Comparison of ENCODE assay signal across 23 cellular contexts in genomic region chr17:8732406-8733065, GRCh38. TPM values are rescaled to one million over a fixed set of nuclear protein-coding genes. Genes with fewer than 3 reads are reported as not detected.
"Had no signal": no experiment of that assay in that cellular context is flagged by ENCODE, and none has a peak within 500 bp of the region (broad histone marks: within the 10 kb centered on the region; RNA-seq: fewer than 3 reads in every experiment).

No MANE protein-coding gene starts in this region.

- H3K4me3 Mint-ChIP-seq: activated B cell treated with CpG ODN at 0.5 μM for 24 hours; activated CD4-positive, alpha-beta T cell treated with anti-CD3 and anti-CD28 coated beads, Interleukin-2, amount 10 ng/mL, durations not matched to agents 24 days and 14 days; activated naive CD8-positive, alpha-beta T cell; nephron had no signal

- DNase-seq: activated B cell treated with CpG ODN at 0.5 μM for 24 hours; activated CD4-positive, alpha-beta T cell treated with anti-CD3 and anti-CD28 coated beads, Interleukin-2, amount 10 ng/mL, durations not matched to agents 24 days and 14 days; activated gamma-delta T cell treated with Interleukin-2 at 50 U/mL for 16 hours; glutamatergic neuron; hypothalamus; right cardiac atrium; small intestine; stimulated activated CD4-positive, alpha-beta T cell treated with anti-CD3 and anti-CD28 coated beads, Interleukin-4, amount 100 ng/mL, for 4 hours; stimulated activated CD8-positive, alpha-beta memory T cell treated with anti-CD3 and anti-CD28 coated beads, Interleukin-4, amount 100 ng/mL, for 48 hours; stimulated activated naive CD4-positive, alpha-beta T cell treated with Interleukin-2 at 50 U/mL for 16 hours; T-helper 2 cell; upper lobe of right lung had no signal

- FAIRE-seq: bronchial epithelial cell, small intestine had no signal

- H3K4me3 ChIP-seq: prostate gland, upper lobe of right lung had no signal

- H3K27me3 ChIP-seq: upper lobe of right lung had no signal

- H3K27ac ChIP-seq: prostate gland, upper lobe of right lung had no signal

- H3K36me3 Mint-ChIP-seq: activated naive CD8-positive, alpha-beta T cell had no signal

- H3K4me1 Mint-ChIP-seq: activated B cell treated with CpG ODN at 0.5 μM for 24 hours; activated CD4-positive, alpha-beta T cell treated with anti-CD3 and anti-CD28 coated beads, Interleukin-2, amount 10 ng/mL, durations not matched to agents 24 days and 14 days had no signal

- H3K4me1 ChIP-seq: prostate gland had no signal

- H3K27ac Mint-ChIP-seq: activated B cell treated with CpG ODN at 0.5 μM for 24 hours; activated CD4-positive, alpha-beta T cell treated with anti-CD3 and anti-CD28 coated beads, Interleukin-2, amount 10 ng/mL, durations not matched to agents 24 days and 14 days; activated naive CD8-positive, alpha-beta T cell; nephron had no signal

- H3K9me3 ChIP-seq: prostate gland, upper lobe of right lung had no signal

- H3K36me3 ChIP-seq: prostate gland, upper lobe of right lung had no signal

- H3K9me3 Mint-ChIP-seq: activated B cell treated with CpG ODN at 0.5 μM for 24 hours; activated CD4-positive, alpha-beta T cell treated with anti-CD3 and anti-CD28 coated beads, Interleukin-2, amount 10 ng/mL, durations not matched to agents 24 days and 14 days; nephron had no signal

RNA-seq across cellular contexts. Expression of gene CCDC42, which starts 12.1 kb away (rescaled TPM):
- total RNA-seq: activated B cell treated with CpG ODN at 0.5 μM for 24 hours, bronchial epithelial cell, cerebellum, fibroblast of villous mesenchyme, kidney epithelial cell, liver, mesenteric fat pad, omental fat pad, right cardiac atrium, upper lobe of right lung had no signal
- polyA plus RNA-seq: esophagus, right cardiac atrium, small intestine had no signal

RNA-seq across cellular contexts. Expression of gene SPDYE4, which starts 25.8 kb away (rescaled TPM):
- total RNA-seq: activated B cell treated with CpG ODN at 0.5 μM for 24 hours; activated CD4-positive, alpha-beta T cell treated with anti-CD3 and anti-CD28 coated beads, Interleukin-2, amount 10 ng/mL, durations not matched to agents 24 days and 14 days; bronchial epithelial cell; cerebellum; fibroblast of villous mesenchyme; kidney epithelial cell; liver; mesenteric fat pad; omental fat pad; right cardiac atrium; upper lobe of right lung had no signal
- polyA plus RNA-seq: esophagus, liver, right cardiac atrium, small intestine had no signal
